8 cellular contexts compared by ENCODE assay signal in genomic region chr17:82494236-82495055, GRCh38. TPM values are rescaled to one million over a fixed set of nuclear protein-coding genes. Genes with fewer than 3 reads are reported as not detected.
DNase-seq lines count a peak whose midpoint lies in the region; ATAC-seq and TF ChIP-seq lines count a peak whose summit lies in the region.

No MANE protein-coding gene starts in this region.

- H3K9me2 ChIP-seq in GM23248 (ENCODE audit: insufficient read depth) = no peaks in the 10 kb centered on the region

- no peak overlapping the region for H3K4me2 ChIP-seq in GM23248 (ENCODE audit: unreplicated experiment)

- no peaks in the 10 kb centered on the region for H3K79me2 ChIP-seq in GM23248 (ENCODE audit: insufficient read depth)

- ATAC-seq in foreskin keratinocyte = peak; percentile 63

- H3K4me3 ChIP-seq in GM23248 (no peak overlapping the region), neuron (ENCODE audit: low read length) (peak overlapping the region; percentile 8)

- no peaks in the 10 kb centered on the region for H4K20me1 ChIP-seq in GM23248 (ENCODE audit: insufficient read depth)

- H2AFZ ChIP-seq in GM23248 (no peak overlapping the region), neuron (ENCODE audit: low read depth, low read length) (no peak overlapping the region)

- H3K36me3 ChIP-seq in GM23248 (ENCODE audit: low read depth) (no peaks in the 10 kb centered on the region), neuron (ENCODE audit: insufficient read depth, low read length) (peaks cover 1% of the 10 kb centered on the region)

- in situ Hi-C loops in GM23248 (cut with MboI) = no loop called here

- H3K27ac ChIP-seq in GM23248 = peak overlapping the region; percentile 28; the same call in 1 of the 2 replicates
- no peak overlapping the region for H3K27ac ChIP-seq in foreskin keratinocyte

- H3K9me3 ChIP-seq in GM23248 (ENCODE audit: low read depth) = no peaks in the 10 kb centered on the region
- no peaks in the 10 kb centered on the region for H3K9me3 ChIP-seq in neuron (ENCODE audit: low read length)

- DNase-seq in DMS153 (lab: John Stamatoyannopoulos, UW) (peak; percentile 86), GM23248 (peak; percentile 93), M059J (ENCODE audit: low read depth) (peak; percentile 97), SIG-M5 treated with dmso at 0.1 percent for 504 hours (lab: John Stamatoyannopoulos, UW; ENCODE audit: unreplicated experiment) (peak; percentile 96), activated gamma-delta T cell (lab: John Stamatoyannopoulos, UW) (peak; percentile 47), foreskin keratinocyte (peak; percentile 78 to 87), stromal cell of bone marrow (ENCODE audit: low read depth) (peak; percentile 77)

- TF ChIP-seq CTCF in foreskin keratinocyte (conservative IDR thresholded peaks at IDR 0.05) = peak; percentile 99

- H3F3A ChIP-seq in GM23248 (ENCODE audit: insufficient read depth) = peaks cover 25% of the 10 kb centered on the region

- H3K4me1 ChIP-seq in GM23248 (ENCODE audit: insufficient read depth) = peaks cover 15% of the 10 kb centered on the region
- peaks cover 6% of the 10 kb centered on the region for H3K4me1 ChIP-seq in foreskin keratinocyte
- peaks cover 5% of the 10 kb centered on the region for H3K4me1 ChIP-seq in neuron (ENCODE audit: insufficient read depth, low read length)

- H3K27me3 ChIP-seq in GM23248 (replicated peaks; ENCODE audit: insufficient read depth) = no peaks in the 10 kb centered on the region
- no peaks in the 10 kb centered on the region for H3K27me3 ChIP-seq in foreskin keratinocyte
- no peaks in the 10 kb centered on the region for H3K27me3 ChIP-seq in neuron (ENCODE audit: insufficient read depth, low read length)

- H3K9ac ChIP-seq in GM23248 = no peak overlapping the region

- WGBS in GM23248 (ENCODE audit: low coverage in 1 of 2, low lambda C conversion rate in 2 of 2, missing lambda C conversion rate in 2 of 2), 2 experiments = 6% methylated on average over 17 of the region's 17 CpGs

RNA-seq across cellular contexts. Expression of gene FOXK2, which starts 25.1 kb away (rescaled TPM):
- 38.4 and 43.0 TPM in 2 replicates for total RNA-seq in GM23248 (2014; rRNA removed; shearing (Covaris generic))
- polyA plus RNA-seq in GM23248 (2016; fragmentation: Nextera tagmentation; extraction: Ambion mirVana) = 5.6 and 6.6 TPM in 2 replicates
- 21.4 and 30.7 TPM in 2 replicates for total RNA-seq in M059J (2014; rRNA removed; shearing (Covaris generic))
- total RNA-seq in foreskin keratinocyte = 66.1 and 70.3 TPM in 2 replicates
- 31.8 and 35.7 TPM in 2 replicates for polyA plus RNA-seq in foreskin keratinocyte

RNA-seq across cellular contexts. Expression of gene NARF, which starts 35.9 kb away (rescaled TPM):
- total RNA-seq in GM23248 (2014; rRNA removed; shearing (Covaris generic)) = 55.2 and 69.0 TPM in 2 replicates
- polyA plus RNA-seq in GM23248 (2016; fragmentation: Nextera tagmentation; extraction: Ambion mirVana) (67.2 and 70.2 TPM in 2 replicates), foreskin keratinocyte (27.5 and 32.3 TPM in 2 replicates)
- total RNA-seq in M059J (2014; rRNA removed; shearing (Covaris generic)) = 68.2 and 84.2 TPM in 2 replicates
- 21.8 and 27.4 TPM in 2 replicates for total RNA-seq in foreskin keratinocyte

RNA-seq across cellular contexts. Expression of gene CYBC1, which starts 43.9 kb away (rescaled TPM):
- total RNA-seq in GM23248 (2014; rRNA removed; shearing (Covaris generic)) = 66.5 and 93.6 TPM in 2 replicates
- polyA plus RNA-seq in GM23248 (2016; fragmentation: Nextera tagmentation; extraction: Ambion mirVana) = 54.0 and 58.3 TPM in 2 replicates
- total RNA-seq in M059J (2014; rRNA removed; shearing (Covaris generic)) = 45.1 and 55.5 TPM in 2 replicates
- 27.3 and 29.5 TPM in 2 replicates for total RNA-seq in foreskin keratinocyte
- 26.9 and 30.0 TPM in 2 replicates for polyA plus RNA-seq in foreskin keratinocyte

Comparison
In these comparisons a context has a peak if more than half of its experiments do, and no peak if none do; other contexts are left out.
1. DNase-seq: peak in every context shown above with its lines; median percentile 97 in M059J; 96 in SIG-M5 treated with dmso at 0.1 percent for 504 hours; 93 in GM23248; 86 in DMS153; 82 in foreskin keratinocyte; 77 in stromal cell of bone marrow; 47 in activated gamma-delta T cell.